In genomic region chr17:82217530-82218204, GRCh38 we compare ENCODE assay signal across 1 cellular context.
TF ChIP-seq lines count a peak whose summit lies in the region.

No MANE protein-coding gene starts in this region.

TF ChIP-seq in HepG2, 621 proteins besides CTCF, POLR2A, EP300 and RAD21 (continued from another document and continues in another):
- TF ChIP-seq, protein P1, sequence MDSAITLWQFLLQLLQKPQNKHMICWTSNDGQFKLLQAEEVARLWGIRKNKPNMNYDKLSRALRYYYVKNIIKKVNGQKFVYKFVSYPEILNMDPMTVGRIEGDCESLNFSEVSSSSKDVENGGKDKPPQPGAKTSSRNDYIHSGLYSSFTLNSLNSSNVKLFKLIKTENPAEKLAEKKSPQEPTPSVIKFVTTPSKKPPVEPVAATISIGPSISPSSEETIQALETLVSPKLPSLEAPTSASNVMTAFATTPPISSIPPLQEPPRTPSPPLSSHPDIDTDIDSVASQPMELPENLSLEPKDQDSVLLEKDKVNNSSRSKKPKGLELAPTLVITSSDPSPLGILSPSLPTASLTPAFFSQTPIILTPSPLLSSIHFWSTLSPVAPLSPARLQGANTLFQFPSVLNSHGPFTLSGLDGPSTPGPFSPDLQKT (CRISPR knock-in tag; IDR thresholded peaks at IDR 0.05; ENCODE audit: borderline replicate concordance) = peak; percentile 64; the same call in 1 of the 2 replicates
- TF ChIP-seq, protein P2, sequence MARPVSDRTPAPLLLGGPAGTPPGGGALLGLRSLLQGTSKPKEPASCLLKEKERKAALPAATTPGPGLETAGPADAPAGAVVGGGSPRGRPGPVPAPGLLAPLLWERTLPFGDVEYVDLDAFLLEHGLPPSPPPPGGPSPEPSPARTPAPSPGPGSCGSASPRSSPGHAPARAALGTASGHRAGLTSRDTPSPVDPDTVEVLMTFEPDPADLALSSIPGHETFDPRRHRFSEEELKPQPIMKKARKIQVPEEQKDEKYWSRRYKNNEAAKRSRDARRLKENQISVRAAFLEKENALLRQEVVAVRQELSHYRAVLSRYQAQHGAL (CRISPR knock-in tag; IDR thresholded peaks at IDR 0.05; ENCODE audit: not compliant biosample characterization) = no peak
- TF ChIP-seq FOXK2 (IDR thresholded peaks at IDR 0.05) (no peak), JARID2 (CRISPR knock-in tag; IDR thresholded peaks at IDR 0.05; ENCODE audit: insufficient replicate concordance) (no peak), PHF21A (CRISPR knock-in tag; IDR thresholded peaks at IDR 0.05) (peak; percentile 92), ZBTB42 (CRISPR knock-in tag; IDR thresholded peaks at IDR 0.05) (no peak; the same call in 1 of the 2 replicates), RFXAP (CRISPR knock-in tag; IDR thresholded peaks at IDR 0.05; ENCODE audit: borderline replicate concordance) (0 out of 2 replicates have a peak, but pooled peaks have one; percentile 24), ZNF776 (CRISPR knock-in tag; IDR thresholded peaks at IDR 0.05) (no peak; the same call in 1 of the 2 replicates), SRY (CRISPR knock-in tag; IDR thresholded peaks at IDR 0.05) (peak; percentile 76; the same call in 1 of the 2 replicates), ARNT (IDR thresholded peaks at IDR 0.05) (no peak), ZNF354B (CRISPR knock-in tag; IDR thresholded peaks at IDR 0.05) (no peak), KLF16 (CRISPR knock-in tag; IDR thresholded peaks at IDR 0.05) (peak; percentile 30 to 97; a peak in 3 of 4 replicates), ATF4 (CRISPR knock-in tag; IDR thresholded peaks at IDR 0.05) (peak in 1 of 2 experiments; percentile 60; a peak in 2 of 4 replicates), CREM (IDR thresholded peaks at IDR 0.05) (0 out of 2 replicates have a peak, but pooled peaks have one; percentile 30), CREM (CRISPR knock-in tag; IDR thresholded peaks at IDR 0.05) (no peak), HOXA9 (CRISPR knock-in tag; IDR thresholded peaks at IDR 0.05; ENCODE audit: borderline replicate concordance) (peak; percentile 56; the same call in 1 of the 2 replicates), NONO (IDR thresholded peaks at IDR 0.05) (no peak), NONO (CRISPR knock-in tag; conservative IDR thresholded peaks at IDR 0.05) (peak; percentile 40; the same call in 1 of the 2 replicates), RFX3 (CRISPR knock-in tag; IDR thresholded peaks at IDR 0.05) (no peak), PHF20 (CRISPR knock-in tag; IDR thresholded peaks at IDR 0.05) (peak; percentile 49; the same call in 1 of the 2 replicates), RNF2 (conservative IDR thresholded peaks at IDR 0.05; ENCODE audit: low read depth) (peak; percentile 88; the same call in 1 of the 2 replicates), PAF1 (CRISPR knock-in tag; IDR thresholded peaks at IDR 0.05) (no peak), ATF7 (IDR thresholded peaks at IDR 0.05) (no peak), ATF7 (CRISPR knock-in tag; IDR thresholded peaks at IDR 0.05) (peak; percentile 12; the same call in 1 of the 2 replicates), ZNF710 (CRISPR knock-in tag; IDR thresholded peaks at IDR 0.05; ENCODE audit: borderline replicate concordance) (peak; percentile 82; the same call in 1 of the 2 replicates), ZNF800 (CRISPR knock-in tag; IDR thresholded peaks at IDR 0.05) (0 out of 2 replicates have a peak, but pooled peaks have one; percentile 25), ZNF512B (CRISPR knock-in tag; IDR thresholded peaks at IDR 0.05; ENCODE audit: borderline replicate concordance) (no peak)
- TF ChIP-seq, protein P3, sequence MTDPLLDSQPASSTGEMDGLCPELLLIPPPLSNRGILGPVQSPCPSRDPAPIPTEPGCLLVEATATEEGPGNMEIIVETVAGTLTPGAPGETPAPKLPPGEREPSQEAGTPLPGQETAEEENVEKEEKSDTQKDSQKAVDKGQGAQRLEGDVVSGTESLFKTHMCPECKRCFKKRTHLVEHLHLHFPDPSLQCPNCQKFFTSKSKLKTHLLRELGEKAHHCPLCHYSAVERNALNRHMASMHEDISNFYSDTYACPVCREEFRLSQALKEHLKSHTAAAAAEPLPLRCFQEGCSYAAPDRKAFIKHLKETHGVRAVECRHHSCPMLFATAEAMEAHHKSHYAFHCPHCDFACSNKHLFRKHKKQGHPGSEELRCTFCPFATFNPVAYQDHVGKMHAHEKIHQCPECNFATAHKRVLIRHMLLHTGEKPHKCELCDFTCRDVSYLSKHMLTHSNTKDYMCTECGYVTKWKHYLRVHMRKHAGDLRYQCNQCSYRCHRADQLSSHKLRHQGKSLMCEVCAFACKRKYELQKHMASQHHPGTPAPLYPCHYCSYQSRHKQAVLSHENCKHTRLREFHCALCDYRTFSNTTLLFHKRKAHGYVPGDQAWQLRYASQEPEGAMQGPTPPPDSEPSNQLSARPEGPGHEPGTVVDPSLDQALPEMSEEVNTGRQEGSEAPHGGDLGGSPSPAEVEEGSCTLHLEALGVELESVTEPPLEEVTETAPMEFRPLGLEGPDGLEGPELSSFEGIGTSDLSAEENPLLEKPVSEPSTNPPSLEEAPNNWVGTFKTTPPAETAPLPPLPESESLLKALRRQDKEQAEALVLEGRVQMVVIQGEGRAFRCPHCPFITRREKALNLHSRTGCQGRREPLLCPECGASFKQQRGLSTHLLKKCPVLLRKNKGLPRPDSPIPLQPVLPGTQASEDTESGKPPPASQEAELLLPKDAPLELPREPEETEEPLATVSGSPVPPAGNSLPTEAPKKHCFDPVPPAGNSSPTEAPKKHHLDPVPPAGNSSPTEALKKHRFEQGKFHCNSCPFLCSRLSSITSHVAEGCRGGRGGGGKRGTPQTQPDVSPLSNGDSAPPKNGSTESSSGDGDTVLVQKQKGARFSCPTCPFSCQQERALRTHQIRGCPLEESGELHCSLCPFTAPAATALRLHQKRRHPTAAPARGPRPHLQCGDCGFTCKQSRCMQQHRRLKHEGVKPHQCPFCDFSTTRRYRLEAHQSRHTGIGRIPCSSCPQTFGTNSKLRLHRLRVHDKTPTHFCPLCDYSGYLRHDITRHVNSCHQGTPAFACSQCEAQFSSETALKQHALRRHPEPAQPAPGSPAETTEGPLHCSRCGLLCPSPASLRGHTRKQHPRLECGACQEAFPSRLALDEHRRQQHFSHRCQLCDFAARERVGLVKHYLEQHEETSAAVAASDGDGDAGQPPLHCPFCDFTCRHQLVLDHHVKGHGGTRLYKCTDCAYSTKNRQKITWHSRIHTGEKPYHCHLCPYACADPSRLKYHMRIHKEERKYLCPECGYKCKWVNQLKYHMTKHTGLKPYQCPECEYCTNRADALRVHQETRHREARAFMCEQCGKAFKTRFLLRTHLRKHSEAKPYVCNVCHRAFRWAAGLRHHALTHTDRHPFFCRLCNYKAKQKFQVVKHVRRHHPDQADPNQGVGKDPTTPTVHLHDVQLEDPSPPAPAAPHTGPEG (CRISPR knock-in tag; IDR thresholded peaks at IDR 0.05) = peak; percentile 13; the same call in 1 of the 2 replicates
- TF ChIP-seq, protein P4, sequence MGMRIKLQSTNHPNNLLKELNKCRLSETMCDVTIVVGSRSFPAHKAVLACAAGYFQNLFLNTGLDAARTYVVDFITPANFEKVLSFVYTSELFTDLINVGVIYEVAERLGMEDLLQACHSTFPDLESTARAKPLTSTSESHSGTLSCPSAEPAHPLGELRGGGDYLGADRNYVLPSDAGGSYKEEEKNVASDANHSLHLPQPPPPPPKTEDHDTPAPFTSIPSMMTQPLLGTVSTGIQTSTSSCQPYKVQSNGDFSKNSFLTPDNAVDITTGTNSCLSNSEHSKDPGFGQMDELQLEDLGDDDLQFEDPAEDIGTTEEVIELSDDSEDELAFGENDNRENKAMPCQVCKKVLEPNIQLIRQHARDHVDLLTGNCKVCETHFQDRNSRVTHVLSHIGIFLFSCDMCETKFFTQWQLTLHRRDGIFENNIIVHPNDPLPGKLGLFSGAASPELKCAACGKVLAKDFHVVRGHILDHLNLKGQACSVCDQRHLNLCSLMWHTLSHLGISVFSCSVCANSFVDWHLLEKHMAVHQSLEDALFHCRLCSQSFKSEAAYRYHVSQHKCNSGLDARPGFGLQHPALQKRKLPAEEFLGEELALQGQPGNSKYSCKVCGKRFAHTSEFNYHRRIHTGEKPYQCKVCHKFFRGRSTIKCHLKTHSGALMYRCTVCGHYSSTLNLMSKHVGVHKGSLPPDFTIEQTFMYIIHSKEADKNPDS (CRISPR knock-in tag; IDR thresholded peaks at IDR 0.05) = peak; percentile 78; the same call in 1 of the 2 replicates
- TF ChIP-seq, protein P5, sequence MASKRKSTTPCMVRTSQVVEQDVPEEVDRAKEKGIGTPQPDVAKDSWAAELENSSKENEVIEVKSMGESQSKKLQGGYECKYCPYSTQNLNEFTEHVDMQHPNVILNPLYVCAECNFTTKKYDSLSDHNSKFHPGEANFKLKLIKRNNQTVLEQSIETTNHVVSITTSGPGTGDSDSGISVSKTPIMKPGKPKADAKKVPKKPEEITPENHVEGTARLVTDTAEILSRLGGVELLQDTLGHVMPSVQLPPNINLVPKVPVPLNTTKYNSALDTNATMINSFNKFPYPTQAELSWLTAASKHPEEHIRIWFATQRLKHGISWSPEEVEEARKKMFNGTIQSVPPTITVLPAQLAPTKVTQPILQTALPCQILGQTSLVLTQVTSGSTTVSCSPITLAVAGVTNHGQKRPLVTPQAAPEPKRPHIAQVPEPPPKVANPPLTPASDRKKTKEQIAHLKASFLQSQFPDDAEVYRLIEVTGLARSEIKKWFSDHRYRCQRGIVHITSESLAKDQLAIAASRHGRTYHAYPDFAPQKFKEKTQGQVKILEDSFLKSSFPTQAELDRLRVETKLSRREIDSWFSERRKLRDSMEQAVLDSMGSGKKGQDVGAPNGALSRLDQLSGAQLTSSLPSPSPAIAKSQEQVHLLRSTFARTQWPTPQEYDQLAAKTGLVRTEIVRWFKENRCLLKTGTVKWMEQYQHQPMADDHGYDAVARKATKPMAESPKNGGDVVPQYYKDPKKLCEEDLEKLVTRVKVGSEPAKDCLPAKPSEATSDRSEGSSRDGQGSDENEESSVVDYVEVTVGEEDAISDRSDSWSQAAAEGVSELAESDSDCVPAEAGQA (IDR thresholded peaks at IDR 0.05; ENCODE audit: low read depth) = no peak
- TF ChIP-seq, protein P5 (CRISPR knock-in tag; IDR thresholded peaks at IDR 0.05; ENCODE audit: borderline replicate concordance) = peak; percentile 87; the same call in 1 of the 2 replicates
